Comparison of ENCODE assay signal across 8 cellular contexts in genomic region chr17:6910987-6911603, GRCh38.
A peak's percentile ranks its signal among the peaks of the same experiment; 100 is the strongest.
DNase-seq lines count a peak whose midpoint lies in the region; ATAC-seq and TF ChIP-seq lines count a peak whose summit lies in the region.

No MANE protein-coding gene starts in this region.

- H3K36me3 Mint-ChIP-seq in activated CD8-positive, alpha-beta T cell treated with anti-CD3 and anti-CD28 coated beads for 36 hours (ENCODE audit: low read depth), result no peaks in the 10 kb centered on the region
- H3K36me3 Mint-ChIP-seq in activated CD8-positive, alpha-beta T cell treated with anti-CD3 and anti-CD28 coated beads, Interleukin-2, amount 10 ng/mL, durations not matched to agents 7 days and 5 days (ENCODE audit: low read depth), result no peaks in the 10 kb centered on the region
- H3K36me3 Mint-ChIP-seq in nephron (ENCODE audit: low read depth), result no peaks in the 10 kb centered on the region

- CTCF ChIA-PET in activated CD8-positive, alpha-beta T cell treated with anti-CD3 and anti-CD28 coated beads for 36 hours (lab: Charles Lee), result interaction anchor here (0.8 to 3.6 kb wide), 51 partner anchors 10 to 249 kb away, joined by 3 to 91 read pairs (median 5); partner anchors contain the start of genes ALOX12 and RNASEK
- CTCF ChIA-PET in activated CD8-positive, alpha-beta T cell treated with anti-CD3 and anti-CD28 coated beads, Interleukin-2, amount 10 ng/mL, durations not matched to agents 7 days and 5 days (lab: Charles Lee), result interaction anchor here (0.6 to 3.7 kb wide), 46 partner anchors 9 to 245 kb away, joined by 3 to 133 read pairs (median 5); partner anchors contain the start of genes ALOX12, BCL6B, RNASEK and SLC16A13
- CTCF ChIA-PET in HEK293T (lab: Yijun Ruan, JAX), result interaction anchor here (0.7 to 1.9 kb wide), 14 partner anchors 10 to 266 kb away, joined by 3 to 21 read pairs (median 4); no protein-coding TSS in a partner anchor

- intact Hi-C loops in activated CD8-positive, alpha-beta T cell treated with anti-CD3 and anti-CD28 coated beads for 36 hours (cut with micrococcal nuclease), result loop anchor here (2.0 to 5.0 kb wide), 2 partner anchors 94 to 111 kb away; partner anchors contain the start of gene BCL6B

- POLR2A ChIA-PET in activated CD8-positive, alpha-beta T cell treated with anti-CD3 and anti-CD28 coated beads for 36 hours (lab: Charles Lee), result interaction anchor here (0.6 to 1.4 kb wide), 3 partner anchors 17 to 104 kb away, joined by 3 to 5 read pairs (median 3); no protein-coding TSS in a partner anchor
- POLR2A ChIA-PET in activated CD8-positive, alpha-beta T cell treated with anti-CD3 and anti-CD28 coated beads, Interleukin-2, amount 10 ng/mL, durations not matched to agents 7 days and 5 days (lab: Charles Lee), result no interaction called here
- POLR2A ChIA-PET in HEK293T (lab: Yijun Ruan, JAX), result interaction anchor here (1.3 kb wide), 1 partner anchor 110 kb away, joined by 3 read pairs; no protein-coding TSS in a partner anchor

- H3K27ac Mint-ChIP-seq in activated CD8-positive, alpha-beta T cell treated with anti-CD3 and anti-CD28 coated beads for 36 hours, result no peak overlapping the region
- no peak overlapping the region for H3K27ac Mint-ChIP-seq in activated CD8-positive, alpha-beta T cell treated with anti-CD3 and anti-CD28 coated beads, Interleukin-2, amount 10 ng/mL, durations not matched to agents 7 days and 5 days
- H3K27ac Mint-ChIP-seq in nephron, result no peak overlapping the region

- no peaks in the 10 kb centered on the region for H3K9me3 Mint-ChIP-seq in activated CD8-positive, alpha-beta T cell treated with anti-CD3 and anti-CD28 coated beads for 36 hours
- H3K9me3 Mint-ChIP-seq in activated CD8-positive, alpha-beta T cell treated with anti-CD3 and anti-CD28 coated beads, Interleukin-2, amount 10 ng/mL, durations not matched to agents 7 days and 5 days (ENCODE audit: insufficient read depth), result no peaks in the 10 kb centered on the region
- no peaks in the 10 kb centered on the region for H3K9me3 Mint-ChIP-seq in nephron

- no peak for ATAC-seq in activated CD8-positive, alpha-beta T cell treated with anti-CD3 and anti-CD28 coated beads for 36 hours
- ATAC-seq in activated CD8-positive, alpha-beta T cell treated with anti-CD3 and anti-CD28 coated beads, Interleukin-2, amount 10 ng/mL, durations not matched to agents 7 days and 5 days, result no peak

- H3K4me3 Mint-ChIP-seq in activated CD8-positive, alpha-beta T cell treated with anti-CD3 and anti-CD28 coated beads for 36 hours, result no peak overlapping the region
- H3K4me3 Mint-ChIP-seq in activated CD8-positive, alpha-beta T cell treated with anti-CD3 and anti-CD28 coated beads, Interleukin-2, amount 10 ng/mL, durations not matched to agents 7 days and 5 days, result no peak overlapping the region
- no peak overlapping the region for H3K4me3 Mint-ChIP-seq in nephron

- no peak for DNase-seq in activated CD8-positive, alpha-beta T cell treated with anti-CD3 and anti-CD28 coated beads for 36 hours
- DNase-seq in activated CD8-positive, alpha-beta T cell treated with anti-CD3 and anti-CD28 coated beads, Interleukin-2, amount 10 ng/mL, durations not matched to agents 7 days and 5 days, result no peak
- DNase-seq in NCI-H748 (lab: John Stamatoyannopoulos, UW; ENCODE audit: unreplicated experiment) (peak; percentile 58), choroid plexus epithelial cell (ENCODE audit: low read depth) (peak; percentile 73), HEK293T (ENCODE audit: extremely low spot score) (no peak), amygdala (lab: John Stamatoyannopoulos, UW) (no peak), activated T-cell treated with anti-CD3 and anti-CD28 coated beads for 4 hours (no peak)

- H3K4me1 Mint-ChIP-seq in activated CD8-positive, alpha-beta T cell treated with anti-CD3 and anti-CD28 coated beads for 36 hours (ENCODE audit: low read depth), result peaks cover 6% of the 10 kb centered on the region
- H3K4me1 Mint-ChIP-seq in activated CD8-positive, alpha-beta T cell treated with anti-CD3 and anti-CD28 coated beads, Interleukin-2, amount 10 ng/mL, durations not matched to agents 7 days and 5 days (ENCODE audit: low read depth), result peaks cover 14% of the 10 kb centered on the region
- no peaks in the 10 kb centered on the region for H3K4me1 Mint-ChIP-seq in nephron

- H3K4me3 ChIP-seq in choroid plexus epithelial cell (ENCODE audit: low read depth, low read length), result no peak overlapping the region

- peaks cover 4% of the 10 kb centered on the region for H3K27me3 Mint-ChIP-seq in activated CD8-positive, alpha-beta T cell treated with anti-CD3 and anti-CD28 coated beads for 36 hours
- peaks cover 17% of the 10 kb centered on the region for H3K27me3 Mint-ChIP-seq in activated CD8-positive, alpha-beta T cell treated with anti-CD3 and anti-CD28 coated beads, Interleukin-2, amount 10 ng/mL, durations not matched to agents 7 days and 5 days (ENCODE audit: low read depth)
- H3K27me3 Mint-ChIP-seq in nephron (ENCODE audit: low read depth), result peaks cover 18% of the 10 kb centered on the region

- peak; percentile 88 for TF ChIP-seq CTCF in activated CD8-positive, alpha-beta T cell treated with anti-CD3 and anti-CD28 coated beads for 36 hours (IDR thresholded peaks at IDR 0.05)
- peak; percentile 63 for TF ChIP-seq CTCF in choroid plexus epithelial cell (conservative IDR thresholded peaks at IDR 0.05; ENCODE audit: low read depth, low read length)
- TF ChIP-seq CTCF in nephron (IDR thresholded peaks at IDR 0.05; ENCODE audit: unreplicated experiment in 3 of 3), result peak; percentile 55 to 77 (median 63)

TF ChIP-seq in HEK293T, 16 proteins besides CTCF, POLR2A, EP300 and RAD21:
- no peak for TF ChIP-seq ZNF384 (IDR thresholded peaks at IDR 0.05)
- no peak for TF ChIP-seq ELF4 (IDR thresholded peaks at IDR 0.05)
- no peak for TF ChIP-seq BHLHE40 (IDR thresholded peaks at IDR 0.05; ENCODE audit: borderline replicate concordance)
- no peak for TF ChIP-seq FOXK2 (IDR thresholded peaks at IDR 0.05)
- no peak for TF ChIP-seq LEF1 (IDR thresholded peaks at IDR 0.05; ENCODE audit: borderline replicate concordance)
- TF ChIP-seq SP1 (IDR thresholded peaks at IDR 0.05), result no peak
- TF ChIP-seq FOXA1 (IDR thresholded peaks at IDR 0.05), result no peak
- no peak for TF ChIP-seq L3MBTL2 (conservative IDR thresholded peaks at IDR 0.05)
- no peak for TF ChIP-seq PKNOX1 (IDR thresholded peaks at IDR 0.05)
- TF ChIP-seq ARNT (IDR thresholded peaks at IDR 0.05), result no peak
- TF ChIP-seq NFRKB (IDR thresholded peaks at IDR 0.05), result no peak
- TF ChIP-seq CTBP1 (IDR thresholded peaks at IDR 0.05; ENCODE audit: borderline replicate concordance), result no peak
- no peak for TF ChIP-seq SUZ12 (IDR thresholded peaks at IDR 0.05)
- TF ChIP-seq TARDBP (IDR thresholded peaks at IDR 0.05), result no peak
- TF ChIP-seq FOXM1 (IDR thresholded peaks at IDR 0.05; ENCODE audit: borderline replicate concordance), result no peak
- TF ChIP-seq HDGF (IDR thresholded peaks at IDR 0.05; ENCODE audit: borderline replicate concordance), result no peak

Comparison
In these comparisons a context has a peak if more than half of its experiments do, and no peak if none do; other contexts are left out.
1. DNase-seq: peak in NCI-H748 (single experiment) and choroid plexus epithelial cell (single experiment); none in activated CD8-positive, alpha-beta T cell treated with anti-CD3 and anti-CD28 coated beads for 36 hours (single experiment), activated CD8-positive, alpha-beta T cell treated with anti-CD3 and anti-CD28 coated beads, Interleukin-2, amount 10 ng/mL, durations not matched to agents 7 days and 5 days (single experiment), HEK293T (single experiment), amygdala (0 of 56) and activated T-cell treated with anti-CD3 and anti-CD28 coated beads for 4 hours (single experiment).
2. Peak in every context shown above with its lines, with median percentiles within 50 percentile points of each other: CTCF ChIP-seq.